Comparison of ENCODE assay signal across 20 cellular contexts in the genomic region with DNA sequence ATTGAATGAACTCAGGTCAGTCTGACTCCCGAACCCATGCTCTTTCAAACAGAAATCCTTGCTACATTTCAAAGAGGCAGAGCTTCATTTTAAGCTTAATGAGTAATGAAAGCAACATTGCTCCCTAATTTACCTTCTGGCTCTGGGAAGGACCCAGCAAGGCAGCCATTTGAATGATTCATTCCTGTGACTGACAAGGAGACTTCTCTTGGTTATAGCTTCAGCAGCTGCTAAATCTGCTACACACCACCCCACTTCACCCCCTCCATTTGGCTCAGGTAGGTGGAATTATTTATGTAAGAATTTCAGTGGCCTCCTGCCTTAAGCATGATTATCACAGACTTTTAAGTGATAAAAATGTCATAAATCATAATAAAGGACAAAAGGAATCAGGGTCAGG.
"Had no signal": no experiment of that assay in that cellular context is flagged by ENCODE, and none has a peak within 500 bp of the region (broad histone marks: within the 10 kb centered on the region; RNA-seq: fewer than 3 reads in every experiment).

No MANE protein-coding gene starts in this region.

- DNase-seq: effector memory CD8-positive, alpha-beta T cell; esophagus squamous epithelium; heart left ventricle; hippocampal formation; mesendoderm; naive thymus-derived CD4-positive, alpha-beta T cell; nephron progenitor cell; sigmoid colon; stimulated activated CD4-positive, alpha-beta T cell treated with anti-CD3 and anti-CD28 coated beads, Interleukin-4, amount 100 ng/mL, for 1 hour; stimulated activated CD8-positive, alpha-beta memory T cell treated with anti-CD3 and anti-CD28 coated beads, Interleukin-4, amount 100 ng/mL, for 48 hours; tibial artery; upper lobe of right lung had no signal

- H3K27me3 ChIP-seq: esophagus squamous epithelium, heart left ventricle, right atrium auricular region, sigmoid colon, tibial artery, upper lobe of right lung, vagina had no signal

- H3K27ac ChIP-seq: esophagus squamous epithelium, heart left ventricle, parathyroid adenoma, prostate gland, right atrium auricular region, sigmoid colon, tibial artery, upper lobe of right lung, vagina had no signal

- H3K4me1 Mint-ChIP-seq: nephron progenitor cell had no signal

- H3K79me2 ChIP-seq: parathyroid adenoma had no signal

- H3K36me3 Mint-ChIP-seq: stimulated activated effector memory CD8-positive, alpha-beta T cell treated with anti-CD3 and anti-CD28 coated beads, Interleukin-12 subunit alpha, Interleukin-12 subunit beta, amount 100 ng/mL, for 72 hours had no signal

- H3K4me3 Mint-ChIP-seq: dendritic cell treated with granulocyte-macrophage colony-stimulating factor and Interleukin-4, amounts not matched to agents 40 ng/mL and 50 ng/mL, for 4 days; effector memory CD8-positive, alpha-beta T cell; naive thymus-derived CD4-positive, alpha-beta T cell; nephron progenitor cell; stimulated activated effector memory CD8-positive, alpha-beta T cell treated with anti-CD3 and anti-CD28 coated beads, Interleukin-12 subunit alpha, Interleukin-12 subunit beta, amount 100 ng/mL, for 72 hours; stimulated activated naive CD8-positive, alpha-beta T cell treated with anti-CD3 and anti-CD28 coated beads, Interleukin-15, Interleukin-2, amounts not matched to agents 100 ng/mL and 50 ng/mL, for 24 hours had no signal

- H3K9me3 ChIP-seq: esophagus squamous epithelium, heart left ventricle, prostate gland, right atrium auricular region, sigmoid colon, tibial artery, upper lobe of right lung, vagina had no signal

- H3K9ac ChIP-seq: parathyroid adenoma had no signal

- H2AFZ ChIP-seq: parathyroid adenoma had no signal

- H3K36me3 ChIP-seq: heart left ventricle, prostate gland, right atrium auricular region, sigmoid colon, upper lobe of right lung, vagina had no signal

- H3K4me2 ChIP-seq: smooth muscle cell had no signal

- H3K27me3 Mint-ChIP-seq: dendritic cell treated with granulocyte-macrophage colony-stimulating factor and Interleukin-4, amounts not matched to agents 40 ng/mL and 50 ng/mL, for 4 days; effector memory CD8-positive, alpha-beta T cell; naive thymus-derived CD4-positive, alpha-beta T cell; stimulated activated naive CD8-positive, alpha-beta T cell treated with anti-CD3 and anti-CD28 coated beads, Interleukin-15, Interleukin-2, amounts not matched to agents 100 ng/mL and 50 ng/mL, for 24 hours had no signal

- H3K4me3 ChIP-seq: esophagus squamous epithelium, heart left ventricle, prostate gland, right atrium auricular region, sigmoid colon, smooth muscle cell, tibial artery, upper lobe of right lung, vagina had no signal

- H3K9me3 Mint-ChIP-seq: dendritic cell treated with granulocyte-macrophage colony-stimulating factor and Interleukin-4, amounts not matched to agents 40 ng/mL and 50 ng/mL, for 4 days; effector memory CD8-positive, alpha-beta T cell; naive thymus-derived CD4-positive, alpha-beta T cell; nephron progenitor cell; stimulated activated effector memory CD8-positive, alpha-beta T cell treated with anti-CD3 and anti-CD28 coated beads, Interleukin-12 subunit alpha, Interleukin-12 subunit beta, amount 100 ng/mL, for 72 hours; stimulated activated naive CD8-positive, alpha-beta T cell treated with anti-CD3 and anti-CD28 coated beads, Interleukin-15, Interleukin-2, amounts not matched to agents 100 ng/mL and 50 ng/mL, for 24 hours had no signal

- H3K4me1 ChIP-seq: esophagus squamous epithelium, parathyroid adenoma, prostate gland, right atrium auricular region, sigmoid colon, tibial artery, upper lobe of right lung, vagina had no signal

- ATAC-seq: effector memory CD8-positive, alpha-beta T cell; heart left ventricle; naive thymus-derived CD4-positive, alpha-beta T cell; stimulated activated effector memory CD8-positive, alpha-beta T cell treated with anti-CD3 and anti-CD28 coated beads, Interleukin-12 subunit alpha, Interleukin-12 subunit beta, amount 100 ng/mL, for 72 hours; upper lobe of right lung had no signal

- H3K27ac Mint-ChIP-seq: dendritic cell treated with granulocyte-macrophage colony-stimulating factor and Interleukin-4, amounts not matched to agents 40 ng/mL and 50 ng/mL, for 4 days; effector memory CD8-positive, alpha-beta T cell; naive thymus-derived CD4-positive, alpha-beta T cell; nephron progenitor cell; stimulated activated effector memory CD8-positive, alpha-beta T cell treated with anti-CD3 and anti-CD28 coated beads, Interleukin-12 subunit alpha, Interleukin-12 subunit beta, amount 100 ng/mL, for 72 hours; stimulated activated naive CD8-positive, alpha-beta T cell treated with anti-CD3 and anti-CD28 coated beads, Interleukin-15, Interleukin-2, amounts not matched to agents 100 ng/mL and 50 ng/mL, for 24 hours had no signal
